ENCODE assay signal across 8 cellular contexts in genomic region chr6:3156184-3157119, GRCh38. TPM values are rescaled to one million over a fixed set of nuclear protein-coding genes. Genes with fewer than 3 reads are reported as not detected.
DNase-seq lines count a peak whose midpoint lies in the region; ATAC-seq, FAIRE-seq and TF ChIP-seq lines count a peak whose summit lies in the region.
"Not testable (repeated sequence)": the region's sequence is repeated elsewhere in the genome, so short reads cannot be mapped to it uniquely, and the experiment has no call there.

No MANE protein-coding gene starts in this region.

- H3K4me1 ChIP-seq in KMS-11 (ENCODE audit: low read depth, poor library complexity, severe bottlenecking); SJSA1 (replicated peaks); psoas muscle: not testable (repeated sequence)

- H2AFZ ChIP-seq in KMS-11 (ENCODE audit: low read depth) = peak overlapping the region; percentile 83

- ATAC-seq in left colon = not testable (repeated sequence)
- ATAC-seq in psoas muscle = peak; percentile 12 to 32 (median 22)

- peaks cover 16% of the 10 kb centered on the region for H3K36me3 Mint-ChIP-seq in endothelial cell (ENCODE audit: low read depth, unreplicated experiment)

- intact Hi-C loops in left colon (cut with DNase I, micrococcal nuclease); psoas muscle (cut with DNase I): not testable (repeated sequence)

- H3K27ac Mint-ChIP-seq in endothelial cell (ENCODE audit: unreplicated experiment) = not testable (repeated sequence)

- FAIRE-seq in urothelium cell line (lab: Jason Lieb, UNC) = peak; percentile 67

- not testable (repeated sequence) for H3K27ac ChIP-seq in KMS-11
- H3K27ac ChIP-seq in SJSA1 (peak overlapping the region; percentile 95), psoas muscle (peak overlapping the region; percentile 93)

- H3K27me3 Mint-ChIP-seq in endothelial cell (ENCODE audit: unreplicated experiment) = not testable (repeated sequence)

- H3K4me2 ChIP-seq in KMS-11 = peak overlapping the region; percentile 84

- H3K79me2 ChIP-seq in KMS-11 (ENCODE audit: insufficient read depth, low read depth) = not testable (repeated sequence)

- peak overlapping the region; percentile 64; the same call in 1 of the 2 replicates for H3K9ac ChIP-seq in KMS-11

- not testable (repeated sequence) for H3K36me3 ChIP-seq in KMS-11 (ENCODE audit: insufficient read depth)
- peaks cover 42% of the 10 kb centered on the region for H3K36me3 ChIP-seq in SJSA1
- H3K36me3 ChIP-seq in psoas muscle (ENCODE audit: insufficient read depth in 1 of 2, low read depth in 1 of 2) = peaks cover 2 to 25% of the 10 kb centered on the region in 2 donors

- not testable (repeated sequence) for H3K27me3 ChIP-seq in KMS-11 (ENCODE audit: insufficient read depth, low read depth); SJSA1 (replicated peaks); psoas muscle (ENCODE audit: insufficient read depth in 3 of 3, low read length in 2 of 3)

- not testable (repeated sequence) for H3K9me3 ChIP-seq in SJSA1 (replicated peaks); psoas muscle

- DNase-seq in GM12864 (ENCODE audit: low read depth); endothelial cell (ENCODE audit: low spot score): not testable (repeated sequence)
- DNase-seq in SJSA1 (ENCODE audit: low read depth in 1 of 2, low spot score in 2 of 2) (peak; percentile 41 to 53), left colon (peak; percentile 36 to 41), psoas muscle (peak in 1 of 2 donors; percentile 30), urothelium cell line (ENCODE audit: low spot score) (peak; percentile 12)
- peak; percentile 71 for DNase-seq in activated effector memory CD4-positive, alpha-beta T cell treated with anti-CD3 and anti-CD28 coated beads, Interleukin-2, amount 50 U/mL, for 16 hours

- H3K4me3 ChIP-seq in GM12864 (ENCODE audit: low read depth, low read length) = peak overlapping the region; percentile 68
- not testable (repeated sequence) for H3K4me3 ChIP-seq in KMS-11 (IDR thresholded peaks at IDR 0.05; ENCODE audit: insufficient read depth, low read depth, low read length)
- peak overlapping the region; percentile 91 for H3K4me3 ChIP-seq in SJSA1
- peak overlapping the region; percentile 91 for H3K4me3 ChIP-seq in psoas muscle

- WGBS in psoas muscle, 3 donors = 6 to 10% (median 7%) methylated on average over 21 to 27 of the region's 31 CpGs

- not testable (repeated sequence) for H4K20me1 ChIP-seq in KMS-11 (ENCODE audit: insufficient read depth)

- peak overlapping the region; percentile 93 for H3K4me3 Mint-ChIP-seq in endothelial cell (ENCODE audit: unreplicated experiment)

- not testable (repeated sequence) for H3K9me3 Mint-ChIP-seq in endothelial cell (ENCODE audit: unreplicated experiment)

- peaks cover 33% of the 10 kb centered on the region for H3K4me1 Mint-ChIP-seq in endothelial cell (ENCODE audit: unreplicated experiment)

- TF ChIP-seq CTCF in GM12864 (IDR thresholded peaks at IDR 0.05; ENCODE audit: low read depth, low read length, missing control alignments); KMS-11 (conservative IDR thresholded peaks at IDR 0.05; ENCODE audit: low read depth, low read length); endothelial cell (IDR thresholded peaks at IDR 0.05; ENCODE audit: unreplicated experiment); psoas muscle (IDR thresholded peaks at IDR 0.05): not testable (repeated sequence)

RNA-seq across cellular contexts. Expression of gene TUBB2A, which starts 0.9 kb away (rescaled TPM):
- 212 and 289 TPM in 2 replicates for total RNA-seq in SJSA1 (2014; rRNA removed; shearing (Covaris generic))
- total RNA-seq in endothelial cell (ENCODE audit: unreplicated experiment) = 73.6 TPM
- total RNA-seq in left colon = 10 to 100 TPM; 19.5 to 54.3 TPM
- 10 to 100 TPM; 25.3 to 58.0 (median 40.5) TPM for total RNA-seq in psoas muscle
- 10 to 100 TPM; 35.4 to 83.4 (median 47.1) TPM for polyA plus RNA-seq in psoas muscle

RNA-seq across cellular contexts. Expression of gene BPHL, which starts 37.9 kb away (rescaled TPM):
- 16.8 and 18.7 TPM in 2 replicates for total RNA-seq in SJSA1 (2014; rRNA removed; shearing (Covaris generic))
- 35.4 TPM for total RNA-seq in endothelial cell (ENCODE audit: unreplicated experiment)
- total RNA-seq in left colon = 10 to 100 TPM; 25.5 to 27.6 TPM
- total RNA-seq in psoas muscle = 10 to 100 TPM in 3 of 4 donors, 1 to 10 TPM in 1; 6.7 to 22.8 (median 13.5) TPM
- 1 to 10 TPM; 6.8 to 9.0 (median 7.3) TPM for polyA plus RNA-seq in psoas muscle
